Comparison of ENCODE assay signal across 20 cellular contexts in genomic region chr1:30617161-30617560, GRCh38.
A peak's percentile ranks its signal among the peaks of the same experiment; 100 is the strongest.
DNase-seq lines count a peak whose midpoint lies in the region; FAIRE-seq and TF ChIP-seq lines count a peak whose summit lies in the region.
"Had no signal": no experiment of that assay in that cellular context is flagged by ENCODE, and none has a peak within 500 bp of the region (broad histone marks: within the 10 kb centered on the region; RNA-seq: fewer than 3 reads in every experiment).

No MANE protein-coding gene starts in this region.

- in situ Hi-C loops in SK-MEL-5 (cut with HindIII; ENCODE audit: low pct_unique_long_range_greater_than_20kb, low sequenced_read_pairs) = no loop called here

- peaks cover 0 to 4% of the 10 kb centered on the region in 2 donors for H3K4me1 ChIP-seq in uterus
- H3K4me1 ChIP-seq: Peyer's patch had no signal

- intact Hi-C loops in uterus (cut with DNase I; ENCODE audit: low total_unique reads) = no loop called here

- no peak for TF ChIP-seq CTCF in fibroblast of the aortic adventitia (IDR thresholded peaks at IDR 0.05; ENCODE audit: insufficient read depth, low read length)
- no peak for TF ChIP-seq CTCF in uterus (IDR thresholded peaks at IDR 0.05)

- no peak for FAIRE-seq in GM12892 (lab: Jason Lieb, UNC)

- DNase-seq in activated effector memory CD4-positive, alpha-beta T cell treated with anti-CD3 and anti-CD28 coated beads, Interleukin-2, amount 50 U/mL, for 16 hours = peak; percentile 8
- no peak for DNase-seq in activated effector memory CD4-positive, alpha-beta T cell treated with Interleukin-2 at 50 U/mL for 16 hours
- peak; percentile 4 for DNase-seq in SK-MEL-5 (ENCODE audit: low read depth, low spot score)
- peak; percentile 19 for DNase-seq in fibroblast of the aortic adventitia (ENCODE audit: low read depth)
- peak in 1 of 2 donors; percentile 48 for DNase-seq in uterus
- DNase-seq in SW 1271 (lab: John Stamatoyannopoulos, UW) = no peak
- no peak for DNase-seq in activated CD4-positive, alpha-beta T cell treated with anti-CD3 and anti-CD28 coated beads for 4 hours
- no peak for DNase-seq in GM12892 (ENCODE audit: insufficient read length)
- DNase-seq: 8988T; DMS79 treated with DMSO at 0.1 percent for 48 hours; GDM1; H9; NCI-H1105; NCI-H1694; NCI-H510A; NCI-H748 treated with DMSO at 0.1 percent for 48 hours; NK-92 treated with Interleukin-12 subunit alpha and Interleukin-12 subunit beta, amount 100 ng/mL, for 24 hours; Peyer's patch; SHP77 had no signal

- TF ChIP-seq POLR2A in uterus (IDR thresholded peaks at IDR 0.05) (no peak), GM12892 (IDR thresholded peaks at IDR 0.05; ENCODE audit: low read depth, low read length) (no peak)

- no peaks in the 10 kb centered on the region for H3K36me3 ChIP-seq in uterus
- H3K36me3 ChIP-seq: Peyer's patch had no signal

- H3K9me3 ChIP-seq in uterus = no peaks in the 10 kb centered on the region
- H3K9me3 ChIP-seq: Peyer's patch had no signal

- peak overlapping the region; percentile 30 to 64 for H3K27ac ChIP-seq in uterus
- H3K27ac ChIP-seq: HL-60, Peyer's patch had no signal

- no peaks in the 10 kb centered on the region for H3K27me3 ChIP-seq in uterus
- H3K27me3 ChIP-seq: Peyer's patch had no signal

- H3K4me3 ChIP-seq in fibroblast of the aortic adventitia (ENCODE audit: low read depth, low read length) (no peak overlapping the region), uterus (no peak overlapping the region)
- H3K4me3 ChIP-seq: Peyer's patch had no signal

Comparison
In these comparisons a context has a peak if more than half of its experiments do, and no peak if none do; other contexts are left out.
1. DNase-seq: peak in activated effector memory CD4-positive, alpha-beta T cell treated with anti-CD3 and anti-CD28 coated beads, Interleukin-2, amount 50 U/mL, for 16 hours (single experiment), SK-MEL-5 (single experiment) and fibroblast of the aortic adventitia (single experiment); none in activated effector memory CD4-positive, alpha-beta T cell treated with Interleukin-2 at 50 U/mL for 16 hours (single experiment), SW 1271 (0 of 2), activated CD4-positive, alpha-beta T cell treated with anti-CD3 and anti-CD28 coated beads for 4 hours (0 of 2) and GM12892 (single experiment).